Comparison of ENCODE assay signal across 9 cellular contexts in genomic region chrX:70196961-70197805, GRCh38. TPM values are rescaled to one million over a fixed set of nuclear protein-coding genes. Genes with fewer than 3 reads are reported as not detected.
DNase-seq lines count a peak whose midpoint lies in the region; ATAC-seq, FAIRE-seq and TF ChIP-seq lines count a peak whose summit lies in the region.
"Had no signal": no experiment of that assay in that cellular context is flagged by ENCODE, and none has a peak within 500 bp of the region (broad histone marks: within the 10 kb centered on the region; RNA-seq: fewer than 3 reads in every experiment).

No MANE protein-coding gene starts in this region.

- H3K4me3 Mint-ChIP-seq in activated CD4-positive, alpha-beta memory T cell treated with anti-CD3 and anti-CD28 coated beads for 36 hours: no peak overlapping the region
- no peak overlapping the region for H3K4me3 Mint-ChIP-seq in natural killer cell treated with Interleukin-12 subunit alpha and Interleukin-12 subunit beta and Interleukin-15 and Interleukin-18, amount 100 ng/mL, for 72 hours

- H3K36me3 Mint-ChIP-seq in activated CD4-positive, alpha-beta memory T cell treated with anti-CD3 and anti-CD28 coated beads for 36 hours: no peaks in the 10 kb centered on the region
- H3K36me3 Mint-ChIP-seq in natural killer cell treated with Interleukin-12 subunit alpha and Interleukin-12 subunit beta and Interleukin-15 and Interleukin-18, amount 100 ng/mL, for 72 hours: no peaks in the 10 kb centered on the region

- no peaks in the 10 kb centered on the region for H3K23me2 ChIP-seq in H1 (ENCODE audit: low read depth, low read length)

- no peaks in the 10 kb centered on the region for H3K79me1 ChIP-seq in H1 (ENCODE audit: low read depth, low read length)

- ATAC-seq in HG02884 (IDR thresholded peaks at IDR 0.05; ENCODE audit: unreplicated experiment): peak; percentile 84
- peak; percentile 53 to 67 for ATAC-seq in natural killer cell treated with Interleukin-12 subunit alpha and Interleukin-12 subunit beta and Interleukin-15 and Interleukin-18, amount 100 ng/mL, for 72 hours

- CTCF ChIA-PET in activated CD4-positive, alpha-beta memory T cell treated with anti-CD3 and anti-CD28 coated beads for 36 hours (lab: Charles Lee): interaction anchor here (0.6 to 3.1 kb wide), 8 partner anchors 22 to 236 kb away, joined by 3 to 14 read pairs (median 4); partner anchors contain the start of genes IGBP1 and P2RY4
- CTCF ChIA-PET in H1 (lab: Charles Lee; ENCODE audit: partially characterized antibody): interaction anchor here (0.7 to 2.1 kb wide), 8 partner anchors 9 to 88 kb away, joined by 3 to 5 read pairs (median 3); no protein-coding TSS in a partner anchor

- H3K14ac ChIP-seq in H1 (ENCODE audit: insufficient read length): no peak overlapping the region

- FAIRE-seq in GM12892 (lab: Jason Lieb, UNC) (peak; percentile 63), H1 (lab: Jason Lieb, UNC) (peak; percentile 99)

- H2BK120ac ChIP-seq in H1 (replicated peaks; ENCODE audit: low read depth, low read length): no peak overlapping the region

- peak; percentile 69 for TF ChIP-seq CTCF in 22Rv1 (IDR thresholded peaks at IDR 0.05)
- peak; percentile 34 to 60 (median 59) for TF ChIP-seq CTCF in H1 (IDR thresholded peaks at IDR 0.05; ENCODE audit: control extremely low read depth in 1 of 3, insufficient read depth in 1 of 3, low read depth in 1 of 3, low read length in 3 of 3)
- peak; percentile 55 to 64 (median 59) for TF ChIP-seq CTCF in transverse colon (IDR thresholded peaks at IDR 0.05)

- H2BK20ac ChIP-seq in H1 (ENCODE audit: low read length): no peak overlapping the region

- H3K23ac ChIP-seq in H1 (ENCODE audit: insufficient read length): no peak overlapping the region

- POLR2A ChIA-PET in activated CD4-positive, alpha-beta memory T cell treated with anti-CD3 and anti-CD28 coated beads for 36 hours (lab: Charles Lee): no interaction called here
- POLR2A ChIA-PET in H1 (lab: Charles Lee; ENCODE audit: partially characterized antibody): no interaction called here

- no peak overlapping the region for H3K27ac Mint-ChIP-seq in activated CD4-positive, alpha-beta memory T cell treated with anti-CD3 and anti-CD28 coated beads for 36 hours
- no peak overlapping the region for H3K27ac Mint-ChIP-seq in natural killer cell treated with Interleukin-12 subunit alpha and Interleukin-12 subunit beta and Interleukin-15 and Interleukin-18, amount 100 ng/mL, for 72 hours

- no peak overlapping the region for H2BK5ac ChIP-seq in H1 (ENCODE audit: low read depth, low read length)

- DNase-seq in GM12892 (ENCODE audit: insufficient read length) (no peak), NCI-H345 treated with DMSO at 0.1 percent for 48 hours (lab: John Stamatoyannopoulos, UW; ENCODE audit: unreplicated experiment) (peak; percentile 28), H1 (ENCODE audit: low read depth in 1 of 2, low spot score in 2 of 2) (peak; percentile 9 to 73), transverse colon (peak; percentile 62)
- DNase-seq in activated CD4-positive, alpha-beta memory T cell treated with anti-CD3 and anti-CD28 coated beads for 36 hours: peak; percentile 68
- DNase-seq in natural killer cell treated with Interleukin-12 subunit alpha and Interleukin-12 subunit beta and Interleukin-15 and Interleukin-18, amount 100 ng/mL, for 72 hours (ENCODE audit: low spot score): peak; percentile 62

- H3K27me3 Mint-ChIP-seq in activated CD4-positive, alpha-beta memory T cell treated with anti-CD3 and anti-CD28 coated beads for 36 hours: peaks cover 2% of the 10 kb centered on the region
- peaks cover 6 to 28% of the 10 kb centered on the region in 2 donors for H3K27me3 Mint-ChIP-seq in natural killer cell treated with Interleukin-12 subunit alpha and Interleukin-12 subunit beta and Interleukin-15 and Interleukin-18, amount 100 ng/mL, for 72 hours

- no peaks in the 10 kb centered on the region for H3K9me3 Mint-ChIP-seq in activated CD4-positive, alpha-beta memory T cell treated with anti-CD3 and anti-CD28 coated beads for 36 hours
- H3K9me3 Mint-ChIP-seq in natural killer cell treated with Interleukin-12 subunit alpha and Interleukin-12 subunit beta and Interleukin-15 and Interleukin-18, amount 100 ng/mL, for 72 hours: no peaks in the 10 kb centered on the region

- 32% methylated on average over 12 of the region's 12 CpGs; no CpG with 5 or more reads in 1 of the 2 experiments for WGBS in H1 (ENCODE audit: extremely low coverage in 1 of 2, insufficient coverage in 1 of 2, insufficient read length in 1 of 2, insufficient replicate concordance in 2 of 2, low coverage in 1 of 2, low lambda C conversion rate in 2 of 2, missing lambda C conversion rate in 1 of 2), 2 experiments
- WGBS in transverse colon (ENCODE audit: low coverage in 1 of 2), 2 donors: 8 to 17% methylated on average over 3 to 12 of the region's 12 CpGs

- H2BK12ac ChIP-seq in H1 (ENCODE audit: low read depth, low read length): no peak overlapping the region

- no peak overlapping the region for H3K27ac ChIP-seq in 22Rv1
- no peak overlapping the region for H3K27ac ChIP-seq in H1 (ENCODE audit: low read depth, low read length)
- H3K27ac ChIP-seq in transverse colon: no peak overlapping the region

- TF ChIP-seq RAD21 in H1 (IDR thresholded peaks at IDR 0.05 in 1 of 2, conservative IDR thresholded peaks at IDR 0.05 in 1 of 2; ENCODE audit: low read depth in 2 of 2, low read length in 2 of 2): peak; percentile 59 to 71

- peaks cover 2% of the 10 kb centered on the region for H3K4me1 Mint-ChIP-seq in activated CD4-positive, alpha-beta memory T cell treated with anti-CD3 and anti-CD28 coated beads for 36 hours (ENCODE audit: low read depth)
- H3K4me1 Mint-ChIP-seq in natural killer cell treated with Interleukin-12 subunit alpha and Interleukin-12 subunit beta and Interleukin-15 and Interleukin-18, amount 100 ng/mL, for 72 hours (ENCODE audit: low read depth in 2 of 2): peaks cover 4 to 5% of the 10 kb centered on the region in 2 donors

- H3K79me2 ChIP-seq in H1 (ENCODE audit: control insufficient read depth in 1 of 2, insufficient read depth in 2 of 2, low read length in 2 of 2): no peaks in the 10 kb centered on the region

- no peak overlapping the region for H4K8ac ChIP-seq in H1 (ENCODE audit: extremely low read depth, insufficient read depth, low read length)

- no peaks in the 10 kb centered on the region for H3K36me3 ChIP-seq in H1 (ENCODE audit: control insufficient read depth in 2 of 4, insufficient read depth in 4 of 4, low read length in 3 of 4)
- no peaks in the 10 kb centered on the region for H3K36me3 ChIP-seq in transverse colon

- H3K4me1 ChIP-seq in H1 (replicated peaks in 1 of 4; ENCODE audit: control insufficient read depth in 3 of 4, insufficient read depth in 4 of 4, low read length in 3 of 4): no peaks in the 10 kb centered on the region
- no peaks in the 10 kb centered on the region for H3K4me1 ChIP-seq in transverse colon

- H3K9me3 ChIP-seq in H1 (ENCODE audit: insufficient read depth in 2 of 2, low read depth in 1 of 2, low read length in 1 of 2) (no peaks in the 10 kb centered on the region), transverse colon (no peaks in the 10 kb centered on the region)

- no peak overlapping the region for H3K4me2 ChIP-seq in H1 (ENCODE audit: insufficient read depth in 1 of 2, low read depth in 2 of 2, low read length in 2 of 2)

- TF ChIP-seq POLR2A in GM12892 (IDR thresholded peaks at IDR 0.05; ENCODE audit: low read depth, low read length): no peak
- TF ChIP-seq POLR2A in H1 (IDR thresholded peaks at IDR 0.05; ENCODE audit: control extremely low read depth in 1 of 2, low read depth in 2 of 2, low read length in 2 of 2): no peak
- TF ChIP-seq POLR2A in transverse colon (IDR thresholded peaks at IDR 0.05): no peak

- peak overlapping the region; percentile 90; the same call in 1 of the 2 replicates for H2AFZ ChIP-seq in H1 (ENCODE audit: low read length)

- intact Hi-C loops in activated CD4-positive, alpha-beta memory T cell treated with anti-CD3 and anti-CD28 coated beads for 36 hours (cut with micrococcal nuclease): loop anchor here (1.0 to 2.0 kb wide), 3 partner anchors 66 to 468 kb away; no protein-coding TSS in a partner anchor
- intact Hi-C loops in transverse colon (cut with DNase I; ENCODE audit: low total_unique reads): no loop called here

- no peak overlapping the region for H4K5ac ChIP-seq in H1 (ENCODE audit: insufficient read length, low read depth, low read length)

- no peak for TF ChIP-seq EP300 in H1 (IDR thresholded peaks at IDR 0.05; ENCODE audit: borderline replicate concordance in 1 of 2, low read depth in 2 of 2, low read length in 2 of 2)
- TF ChIP-seq EP300 in transverse colon (IDR thresholded peaks at IDR 0.05; ENCODE audit: low read depth): no peak

- no peak overlapping the region for H3K18ac ChIP-seq in H1 (ENCODE audit: extremely low read depth, low read length)

- no peak overlapping the region for H2BK15ac ChIP-seq in H1 (ENCODE audit: low read length)

- in situ Hi-C loops in transverse colon (cut with MboI; ENCODE audit: low pct_ligation_motif_present in 1 of 4, low pct_unique_long_range_greater_than_20kb in 1 of 4, low sequenced_read_pairs in 3 of 4): loop anchor here in 1 of 4 donors (25.0 kb wide), 1 partner anchor 90 kb away; the partner anchor contains the start of genes KIF4A, PDZD11 and RAB41

- no peak overlapping the region for H3K4ac ChIP-seq in H1 (replicated peaks; ENCODE audit: insufficient read length, low read depth, low read length)

- H2AK5ac ChIP-seq in H1 (ENCODE audit: low read depth, low read length): no peak overlapping the region

- no peak overlapping the region for H3K9ac ChIP-seq in H1 (replicated peaks in 1 of 4; ENCODE audit: extremely low read depth in 1 of 4, low read depth in 3 of 4, low read length in 3 of 4)

- no peak overlapping the region for H3K56ac ChIP-seq in H1 (replicated peaks; ENCODE audit: insufficient read length, low read depth, low read length)

- H3K4me3 ChIP-seq in H1 (ENCODE audit: extremely low read depth in 1 of 4, insufficient read depth in 2 of 4, low read depth in 3 of 4, low read length in 4 of 4): no peak overlapping the region
- no peak overlapping the region for H3K4me3 ChIP-seq in transverse colon

- no peaks in the 10 kb centered on the region for H4K20me1 ChIP-seq in H1 (replicated peaks in 1 of 2; ENCODE audit: control insufficient read depth in 1 of 2, insufficient read depth in 2 of 2, low read length in 2 of 2)

- H4K91ac ChIP-seq in H1 (replicated peaks; ENCODE audit: insufficient read length, low read length): no peak overlapping the region

- H3K27me3 ChIP-seq in H1 (replicated peaks in 1 of 4; ENCODE audit: control insufficient read depth in 3 of 4, extremely low read depth in 1 of 4, insufficient read depth in 3 of 4, low read length in 3 of 4) (no peaks in the 10 kb centered on the region), transverse colon (no peaks in the 10 kb centered on the region)

RNA-seq across cellular contexts. Expression of gene DGAT2L6, which starts 19.9 kb away (rescaled TPM):
- 0.17 TPM for polyA plus RNA-seq in GM12892 (2012; ENCODE audit: missing spikeins)
- total RNA-seq in activated CD4-positive, alpha-beta memory T cell treated with anti-CD3 and anti-CD28 coated beads for 36 hours: not detected
- total RNA-seq in H1 (2021; fragmentation: NEBNext Ultra II Directional; extraction: Animal tissue kit (Norgen Biotek cat#: 25700)): not detected in 2 replicates
- polyA plus RNA-seq in H1 (2011; rRNA removed): not detected in 2 replicates
- not detected for polyA plus RNA-seq in H1 (2011; cell fraction: cytosol; rRNA removed)
- polyA plus RNA-seq in H1 (2011; cell fraction: nucleus; rRNA removed): not detected
- polyA plus RNA-seq in H1 (2012, experiment 1 of 2): not detected in 4 replicates
- polyA plus RNA-seq in H1 (2012, experiment 2 of 2): not detected
- polyA plus RNA-seq in H1 (2013, experiment 1 of 2): not detected
- not detected for polyA plus RNA-seq in H1 (2013, experiment 2 of 2)
- polyA minus RNA-seq in H1 (2011; rRNA and poly(A)+ RNA removed): not detected in 2 replicates
- polyA minus RNA-seq in H1 (2011; cell fraction: cytosol; rRNA and poly(A)+ RNA removed): not detected
- not detected for polyA minus RNA-seq in H1 (2011; cell fraction: nucleus; rRNA and poly(A)+ RNA removed)
- total RNA-seq in natural killer cell treated with Interleukin-12 subunit alpha and Interleukin-12 subunit beta and Interleukin-15 and Interleukin-18, amount 100 ng/mL, for 72 hours: not detected
- not detected for total RNA-seq in transverse colon
- total RNA-seq: urinary bladder had no signal
- polyA plus RNA-seq: urinary bladder had no signal

RNA-seq across cellular contexts. Expression of gene AWAT1, which starts 37.3 kb away (rescaled TPM):
- polyA plus RNA-seq in GM12892 (2012; ENCODE audit: missing spikeins): not detected
- not detected for total RNA-seq in activated CD4-positive, alpha-beta memory T cell treated with anti-CD3 and anti-CD28 coated beads for 36 hours
- total RNA-seq in H1 (2021; fragmentation: NEBNext Ultra II Directional; extraction: Animal tissue kit (Norgen Biotek cat#: 25700)): not detected in 2 replicates
- not detected in 2 replicates for polyA plus RNA-seq in H1 (2011; rRNA removed)
- polyA plus RNA-seq in H1 (2011; cell fraction: cytosol; rRNA removed): not detected
- polyA plus RNA-seq in H1 (2011; cell fraction: nucleus; rRNA removed): not detected
- polyA plus RNA-seq in H1 (2012, experiment 1 of 2): not detected in 4 replicates
- polyA plus RNA-seq in H1 (2012, experiment 2 of 2): not detected
- polyA plus RNA-seq in H1 (2013, experiment 1 of 2): not detected
- not detected for polyA plus RNA-seq in H1 (2013, experiment 2 of 2)
- polyA minus RNA-seq in H1 (2011; rRNA and poly(A)+ RNA removed): not detected in 2 replicates
- polyA minus RNA-seq in H1 (2011; cell fraction: cytosol; rRNA and poly(A)+ RNA removed): not detected
- not detected for polyA minus RNA-seq in H1 (2011; cell fraction: nucleus; rRNA and poly(A)+ RNA removed)
- total RNA-seq in natural killer cell treated with Interleukin-12 subunit alpha and Interleukin-12 subunit beta and Interleukin-15 and Interleukin-18, amount 100 ng/mL, for 72 hours: not detected
- total RNA-seq in transverse colon: not detected
- total RNA-seq: urinary bladder had no signal
- polyA plus RNA-seq: urinary bladder had no signal
